Comparison of ENCODE assay signal across 3 cellular contexts in genomic region chr6:162678896-162679295, GRCh38. TPM values are rescaled to one million over a fixed set of nuclear protein-coding genes. Genes with fewer than 3 reads are reported as not detected.
"Had no signal": no experiment of that assay in that cellular context is flagged by ENCODE, and none has a peak within 500 bp of the region (broad histone marks: within the 10 kb centered on the region; RNA-seq: fewer than 3 reads in every experiment).

No MANE protein-coding gene starts in this region.

RNA-seq across cellular contexts. Expression of gene PACRG, which starts 48.9 kb away (rescaled TPM):
- polyA plus RNA-seq: HepG2, IgD-negative memory B cell, IMR-90 had no signal
